ENCODE assay signal across 9 cellular contexts in genomic region chr17:17959520-17960361, GRCh38. TPM values are rescaled to one million over a fixed set of nuclear protein-coding genes. Genes with fewer than 3 reads are reported as not detected.
DNase-seq lines count a peak whose midpoint lies in the region; ATAC-seq and TF ChIP-seq lines count a peak whose summit lies in the region.
"Had no signal": no experiment of that assay in that cellular context is flagged by ENCODE, and none has a peak within 500 bp of the region (broad histone marks: within the 10 kb centered on the region; RNA-seq: fewer than 3 reads in every experiment).

No MANE protein-coding gene starts in this region.

- peaks cover 10% of the 10 kb centered on the region for H3K36me3 Mint-ChIP-seq in activated naive CD8-positive, alpha-beta T cell treated with anti-CD3 and anti-CD28 coated beads, Interleukin-2, amount 50 U/mL, for 24 hours (ENCODE audit: low read depth)

- ATAC-seq in HG02970 (IDR thresholded peaks at IDR 0.05; ENCODE audit: low FRiP score, unreplicated experiment) (peak; percentile 69), left colon (peak; percentile 6), GM21723 (IDR thresholded peaks at IDR 0.05; ENCODE audit: unreplicated experiment) (no peak), HG02571 (IDR thresholded peaks at IDR 0.05; ENCODE audit: unreplicated experiment) (no peak)
- peak; percentile 55 for ATAC-seq in activated naive CD8-positive, alpha-beta T cell treated with anti-CD3 and anti-CD28 coated beads, Interleukin-2, amount 50 U/mL, for 24 hours

- TF ChIP-seq CTCF in GM13977 (IDR thresholded peaks at IDR 0.05; ENCODE audit: extremely low read depth, insufficient read depth, missing control alignments): no peak
- TF ChIP-seq CTCF in suprapubic skin (IDR thresholded peaks at IDR 0.05): no peak

- H3K4me3 Mint-ChIP-seq in activated naive CD8-positive, alpha-beta T cell treated with anti-CD3 and anti-CD28 coated beads, Interleukin-2, amount 50 U/mL, for 24 hours: peak overlapping the region; percentile 76

- peaks cover 3% of the 10 kb centered on the region for H3K9me3 Mint-ChIP-seq in activated naive CD8-positive, alpha-beta T cell treated with anti-CD3 and anti-CD28 coated beads, Interleukin-2, amount 50 U/mL, for 24 hours

- no peak for TF ChIP-seq POLR2A in suprapubic skin (IDR thresholded peaks at IDR 0.05)

- H3K4me1 ChIP-seq in suprapubic skin: peaks cover 63% of the 10 kb centered on the region

- H3K27me3 ChIP-seq in suprapubic skin: no peaks in the 10 kb centered on the region

- TF ChIP-seq EP300 in suprapubic skin (IDR thresholded peaks at IDR 0.05): no peak

- H3K27ac ChIP-seq in suprapubic skin: peak overlapping the region; percentile 77

- H3K36me3 ChIP-seq in suprapubic skin: peaks cover 5% of the 10 kb centered on the region

- peak; percentile 63 for DNase-seq in GM13977 (ENCODE audit: low spot score)
- peak; percentile 44 for DNase-seq in activated naive CD8-positive, alpha-beta T cell treated with anti-CD3 and anti-CD28 coated beads, Interleukin-2, amount 50 U/mL, for 24 hours
- DNase-seq in left colon: no peak
- no peak for DNase-seq in suprapubic skin (ENCODE audit: low spot score in 2 of 2)
- DNase-seq in islet precursor cell: no peak

- intact Hi-C loops in left colon (cut with DNase I, micrococcal nuclease): no loop called here

- H3K27me3 Mint-ChIP-seq in activated naive CD8-positive, alpha-beta T cell treated with anti-CD3 and anti-CD28 coated beads, Interleukin-2, amount 50 U/mL, for 24 hours: no peaks in the 10 kb centered on the region

- peak overlapping the region; percentile 99 for H3K27ac Mint-ChIP-seq in activated naive CD8-positive, alpha-beta T cell treated with anti-CD3 and anti-CD28 coated beads, Interleukin-2, amount 50 U/mL, for 24 hours

- H3K9me3 ChIP-seq in suprapubic skin: no peaks in the 10 kb centered on the region

- peaks cover 69% of the 10 kb centered on the region for H3K4me1 Mint-ChIP-seq in activated naive CD8-positive, alpha-beta T cell treated with anti-CD3 and anti-CD28 coated beads, Interleukin-2, amount 50 U/mL, for 24 hours

- no peak overlapping the region for H3K4me3 ChIP-seq in suprapubic skin

- WGBS in suprapubic skin: 34% methylated on average over 7 of the region's 7 CpGs

- in situ Hi-C loops in GM13977 (cut with MboI; ENCODE audit: low pct_unique_long_range_greater_than_20kb, low sequenced_read_pairs, unreplicated experiment): no loop called here

RNA-seq across cellular contexts. Expression of gene TOM1L2, which starts 12.5 kb away (rescaled TPM):
- 10 to 100 TPM; 55.5 to 72.9 TPM for total RNA-seq in left colon
- 100 to 1,000 TPM; 128 to 259 (median 162) TPM for total RNA-seq in suprapubic skin

RNA-seq across cellular contexts. Expression of gene DRC3, which starts 12.9 kb away (rescaled TPM):
- total RNA-seq in left colon (1 to 10 TPM in 1 of 2 donors, under 1 TPM in 1; 0.61 to 1.3 TPM), suprapubic skin (10 to 100 TPM in 1 of 4 donors, 1 to 10 TPM in 3; 2.0 to 10.6 (median 5.5) TPM)
- total RNA-seq: T-helper 2 cell treated with Interferon-gamma antibody and Interleukin-4, amounts not matched to agents 100 ng/mL and 5 ng/mL, for 36 hours had no signal

Comparison
In these comparisons a context has a peak if more than half of its experiments do, and no peak if none do; other contexts are left out.
1. DNase-seq: peak in GM13977 (single experiment) and activated naive CD8-positive, alpha-beta T cell treated with anti-CD3 and anti-CD28 coated beads, Interleukin-2, amount 50 U/mL, for 24 hours (single experiment); none in left colon (0 of 2), suprapubic skin (0 of 2) and islet precursor cell (single experiment).
2. ATAC-seq: peak in HG02970 (single experiment), activated naive CD8-positive, alpha-beta T cell treated with anti-CD3 and anti-CD28 coated beads, Interleukin-2, amount 50 U/mL, for 24 hours (single experiment) and left colon (single experiment); none in GM21723 (single experiment) and HG02571 (single experiment).